Comparison of ENCODE assay signal across 19 cellular contexts in genomic region chr2:120622886-120623753, GRCh38.
DNase-seq lines count a peak whose midpoint lies in the region; ATAC-seq and TF ChIP-seq lines count a peak whose summit lies in the region.
"Had no signal": no experiment of that assay in that cellular context is flagged by ENCODE, and none has a peak within 500 bp of the region (broad histone marks: within the 10 kb centered on the region; RNA-seq: fewer than 3 reads in every experiment).

No MANE protein-coding gene starts in this region.

- H4K8ac ChIP-seq in H9 (replicated peaks; ENCODE audit: insufficient read length, low read depth, low read length) = no peak overlapping the region
- no peak overlapping the region for H4K8ac ChIP-seq in mesendoderm (ENCODE audit: low read depth, low read length)

- H3K56ac ChIP-seq in H9 (ENCODE audit: insufficient read length, low read depth, low read length) (no peak overlapping the region), mesendoderm (ENCODE audit: low read length) (no peak overlapping the region)

- no peak overlapping the region for H2BK12ac ChIP-seq in H9 (ENCODE audit: insufficient read length, low read depth, low read length)

- H4K20me1 ChIP-seq in H9 (ENCODE audit: control insufficient read depth, insufficient read depth, insufficient read length) = no peaks in the 10 kb centered on the region

- no CpG with 5 or more reads among the region's 21 CpGs for WGBS in H9 (ENCODE audit: extremely low coverage, insufficient read length, low lambda C conversion rate)
- no CpG with 5 or more reads among the region's 21 CpGs for WGBS in mesendoderm (ENCODE audit: extremely low coverage, insufficient coverage, low lambda C conversion rate)

- no peaks in the 10 kb centered on the region; a peak in 1 of 4 replicates for H3K4me1 Mint-ChIP-seq in H9

- H3K36me3 ChIP-seq in mesendoderm (ENCODE audit: control insufficient read depth, insufficient read depth, low read length) (no peaks in the 10 kb centered on the region), Peyer's patch (no peaks in the 10 kb centered on the region)

- H3T11ph ChIP-seq in H9 (ENCODE audit: low read length) = no peak overlapping the region

- H4K91ac ChIP-seq in H9 (ENCODE audit: insufficient read length, low read depth, low read length) = no peak overlapping the region

- DNase-seq in G401 (ENCODE audit: low spot score) = peak; percentile 4
- no peak for DNase-seq in H9
- DNase-seq in mesendoderm = peak; percentile 19
- DNase-seq in sciatic nerve (ENCODE audit: low spot score) = peak; percentile 43
- DNase-seq in SKM-1 (lab: John Stamatoyannopoulos, UW; ENCODE audit: unreplicated experiment) = no peak
- no peak for DNase-seq in Peyer's patch
- DNase-seq: CD8-positive, alpha-beta T cell; DMS79 treated with DMSO at 0.1 percent for 48 hours; GF-D8; HCEC 1CT; Karpas-422; MM.1S; NCI-H1105 treated with DMSO at 0.1 percent for 48 hours; NCI-H187 treated with DMSO at 0.1 percent for 48 hours; NCI-H2171; NCI-H446 treated with DMSO at 0.1 percent for 48 hours; NCI-H748 treated with DMSO at 0.1 percent for 48 hours; SHP77 had no signal

- no peaks in the 10 kb centered on the region for H3K4me1 ChIP-seq in H9 (ENCODE audit: insufficient read depth, low read length)
- no peaks in the 10 kb centered on the region for H3K4me1 ChIP-seq in mesendoderm (ENCODE audit: control insufficient read depth, low read depth, low read length)
- no peaks in the 10 kb centered on the region for H3K4me1 ChIP-seq in Peyer's patch

- H2AFZ ChIP-seq in H9 (ENCODE audit: low read length) = no peak overlapping the region

- ATAC-seq in sciatic nerve = no peak
- ATAC-seq in GM18505 (IDR thresholded peaks at IDR 0.05; ENCODE audit: unreplicated experiment) = no peak
- ATAC-seq: CD8-positive, alpha-beta T cell had no signal

- H3K79me1 ChIP-seq in H9 (ENCODE audit: insufficient read depth, low read depth, low read length, poor library complexity, severe bottlenecking) = no peaks in the 10 kb centered on the region
- no peaks in the 10 kb centered on the region for H3K79me1 ChIP-seq in mesendoderm (ENCODE audit: low read length)

- H2BK20ac ChIP-seq in H9 (ENCODE audit: low read depth, low read length, poor library complexity, severe bottlenecking) = no peak overlapping the region

- H3K9me3 ChIP-seq in H9 (ENCODE audit: control insufficient read depth, low read depth, low read length) (no peaks in the 10 kb centered on the region), Peyer's patch (no peaks in the 10 kb centered on the region)

- H3K4me2 ChIP-seq in H9 (ENCODE audit: insufficient read depth, insufficient read length, low read length) = no peak overlapping the region
- H3K4me2 ChIP-seq in mesendoderm (ENCODE audit: low read length) = no peak overlapping the region

- no peak overlapping the region for H2BK15ac ChIP-seq in H9 (ENCODE audit: low read depth, low read length)
- no peak overlapping the region for H2BK15ac ChIP-seq in mesendoderm (replicated peaks; ENCODE audit: low read depth)

- no peak overlapping the region for H2BK5ac ChIP-seq in H9 (ENCODE audit: insufficient read length, low read length)
- H2BK5ac ChIP-seq in mesendoderm (ENCODE audit: low read length) = no peak overlapping the region

- H3K23ac ChIP-seq in H9 (ENCODE audit: insufficient read length, low read depth, low read length) (no peak overlapping the region), mesendoderm (ENCODE audit: low read length) (no peak overlapping the region)

- no peaks in the 10 kb centered on the region for H3K36me3 Mint-ChIP-seq in H9 (ENCODE audit: insufficient read depth in 1 of 3, low read depth in 3 of 3)
- H3K36me3 Mint-ChIP-seq: CD8-positive, alpha-beta T cell had no signal

- H3K79me2 ChIP-seq in H9 (ENCODE audit: insufficient read depth, low read length) (no peaks in the 10 kb centered on the region), mesendoderm (ENCODE audit: control insufficient read depth, insufficient read depth, low read length) (no peaks in the 10 kb centered on the region)

- H3K27ac Mint-ChIP-seq in H9 = no peak overlapping the region
- H3K27ac Mint-ChIP-seq: CD8-positive, alpha-beta T cell had no signal

- H3K9me3 Mint-ChIP-seq in H9 = 0 out of 5 replicates have a peak, but pooled peaks cover 0 to under 1% of the 10 kb centered on the region in 2 experiments
- H3K9me3 Mint-ChIP-seq: CD8-positive, alpha-beta T cell had no signal

- H3K27ac ChIP-seq in H9 (ENCODE audit: insufficient read length, low read depth, low read length) (no peak overlapping the region), mesendoderm (ENCODE audit: low read depth, low read length) (no peak overlapping the region), Peyer's patch (no peak overlapping the region)

- intact Hi-C loops in sciatic nerve (cut with DNase I) = no loop called here

- no peak overlapping the region for H3K14ac ChIP-seq in H9 (ENCODE audit: insufficient read depth, low read length)

- H2BK120ac ChIP-seq in H9 (ENCODE audit: low read depth, low read length, poor library complexity, severe bottlenecking) = no peak overlapping the region
- no peak overlapping the region for H2BK120ac ChIP-seq in mesendoderm (ENCODE audit: low read depth, low read length)

- TF ChIP-seq CTCF in H9 (conservative IDR thresholded peaks at IDR 0.05) (0 out of 3 replicates have a peak, but pooled peaks have one; percentile 12), Peyer's patch (IDR thresholded peaks at IDR 0.05) (no peak)

- H4K5ac ChIP-seq in H9 (ENCODE audit: insufficient read length, low read depth, low read length) (no peak overlapping the region), mesendoderm (ENCODE audit: low read length) (no peak overlapping the region)

- peaks cover 60% of the 10 kb centered on the region for H3K27me3 Mint-ChIP-seq in H9 (ENCODE audit: low read depth)

- in situ Hi-C loops in G401 (cut with HindIII; ENCODE audit: low sequenced_read_pairs) = no loop called here

- H2AK5ac ChIP-seq in H9 (ENCODE audit: insufficient read length, low read length) = no peak overlapping the region
- no peak overlapping the region for H2AK5ac ChIP-seq in mesendoderm (ENCODE audit: low read length)

- no peak overlapping the region for H3K18ac ChIP-seq in H9 (ENCODE audit: insufficient read length, low read depth, low read length)
- H3K18ac ChIP-seq in mesendoderm (ENCODE audit: low read length) = no peak overlapping the region

- H3K4me3 Mint-ChIP-seq in H9 = no peak overlapping the region
- H3K4me3 Mint-ChIP-seq: CD8-positive, alpha-beta T cell had no signal

- no peaks in the 10 kb centered on the region for H3K27me3 ChIP-seq in H9 (ENCODE audit: insufficient read depth, low read length)
- no peaks in the 10 kb centered on the region for H3K27me3 ChIP-seq in mesendoderm (ENCODE audit: insufficient read depth, low read length, poor library complexity)
- no peaks in the 10 kb centered on the region for H3K27me3 ChIP-seq in Peyer's patch

- H3K9ac ChIP-seq in H9 (ENCODE audit: extremely low read depth, insufficient read length, low read length) = no peak overlapping the region
- H3K9ac ChIP-seq in mesendoderm (ENCODE audit: low read length) = no peak overlapping the region

- H3K23me2 ChIP-seq in H9 (ENCODE audit: insufficient read length, low read depth, low read length, poor library complexity, severe bottlenecking) = no peaks in the 10 kb centered on the region

- H3K4ac ChIP-seq in H9 (ENCODE audit: low read depth, low read length) = no peak overlapping the region
- H3K4ac ChIP-seq in mesendoderm (ENCODE audit: low read depth, low read length) = no peak overlapping the region

- TF ChIP-seq POLR2A in Peyer's patch (IDR thresholded peaks at IDR 0.05) (no peak), GM18505 (IDR thresholded peaks at IDR 0.05; ENCODE audit: borderline replicate concordance, extremely low read depth, insufficient read depth, insufficient read length) (no peak)

- no peak overlapping the region for H3K4me3 ChIP-seq in mesendoderm (ENCODE audit: low read length)
- no peak overlapping the region for H3K4me3 ChIP-seq in Peyer's patch

Comparison
In these comparisons a context has a peak if more than half of its experiments do, and no peak if none do; other contexts are left out.
1. DNase-seq: peak in G401 (single experiment), mesendoderm (single experiment) and sciatic nerve (single experiment); none in H9 (single experiment), SKM-1 (single experiment) and Peyer's patch (0 of 3).